In the genomic region with DNA sequence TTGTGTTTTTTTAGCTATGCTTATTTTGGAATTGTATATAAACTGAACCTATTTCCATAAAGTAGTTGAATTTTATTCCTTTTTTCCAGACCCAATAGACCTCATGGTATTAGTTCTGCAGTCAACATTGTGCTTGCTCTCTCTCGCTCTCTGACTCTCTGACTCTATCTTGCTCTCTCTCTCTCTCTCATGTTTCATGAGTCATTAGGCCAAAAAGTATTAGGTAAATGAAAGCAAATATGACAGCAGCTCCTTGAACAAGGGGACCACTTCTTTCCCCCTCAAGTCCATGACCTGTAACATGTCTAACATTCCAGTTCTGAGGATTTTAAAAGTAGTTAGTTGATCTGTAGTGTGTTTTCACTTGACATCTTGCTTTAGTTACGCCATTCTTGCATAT, we compare ENCODE assay signal across 31 cellular contexts. TPM values are rescaled to one million over a fixed set of nuclear protein-coding genes. Genes with fewer than 3 reads are reported as not detected.
"Had no signal": no experiment of that assay in that cellular context is flagged by ENCODE, and none has a peak within 500 bp of the region (broad histone marks: within the 10 kb centered on the region; RNA-seq: fewer than 3 reads in every experiment).

No MANE protein-coding gene starts in this region.

- H3K4me3 ChIP-seq: MG63, SK-N-MC had no signal

- H3K27ac ChIP-seq: brain microvascular endothelial cell, SK-N-MC, VCaP had no signal

- H3K27me3 ChIP-seq: brain microvascular endothelial cell, MG63 had no signal

- H3K4me3 Mint-ChIP-seq: activated CD4-positive, alpha-beta memory T cell treated with anti-CD3 and anti-CD28 coated beads, Interleukin-2, amount 10 ng/mL, durations not matched to agents 7 days and 5 days; activated CD4-positive, alpha-beta T cell treated with anti-CD3 and anti-CD28 coated beads for 36 hours; activated naive CD4-positive, alpha-beta T cell treated with anti-CD3 and anti-CD28 coated beads for 36 hours; activated naive CD8-positive, alpha-beta T cell; activated T-helper 17 cell treated with anti-CD3 and anti-CD28 coated beads, Interleukin-2, amount 50 U/mL, for 72 hours; T-cell had no signal

- H3K36me3 Mint-ChIP-seq: activated naive CD8-positive, alpha-beta T cell had no signal

- DNase-seq: activated CD4-positive, alpha-beta memory T cell treated with anti-CD3 and anti-CD28 coated beads, Interleukin-2, amount 10 ng/mL, durations not matched to agents 7 days and 5 days; activated CD4-positive, alpha-beta T cell treated with anti-CD3 and anti-CD28 coated beads for 36 hours; activated CD4-positive, alpha-beta T cell treated with anti-CD3 and anti-CD28 coated beads, Interleukin-2, amount 50 U/mL, for 1 hour; activated CD4-positive, CD25-positive, alpha-beta regulatory T cell; activated gamma-delta T cell; activated naive CD4-positive, alpha-beta T cell treated with anti-CD3 and anti-CD28 coated beads for 36 hours; activated T-cell treated with anti-CD3 and anti-CD28 coated beads for 4 hours; activated T-cell treated with anti-CD3 and anti-CD28 coated beads, Interleukin-2, amount 50 U/mL, for 48 hours; brain microvascular endothelial cell; caudate nucleus; MG63; MV-4-11; NCI-H1092 treated with DMSO at 0.1 percent for 48 hours; NCI-H1417 treated with DMSO at 0.1 percent for 48 hours; NCI-H1694; NCI-H2029 treated with DMSO at 0.1 percent for 48 hours; NCI-H510A treated with DMSO at 0.1 percent for 48 hours; NCI-H69; NK-92 treated with Interleukin-12 subunit alpha and Interleukin-12 subunit beta, amount 100 ng/mL, for 24 hours; OCI-M1; RPMI8226; T-cell; T-helper 2 cell; T1000 had no signal

- H3K27ac Mint-ChIP-seq: activated CD4-positive, alpha-beta memory T cell treated with anti-CD3 and anti-CD28 coated beads, Interleukin-2, amount 10 ng/mL, durations not matched to agents 7 days and 5 days; activated CD4-positive, alpha-beta T cell treated with anti-CD3 and anti-CD28 coated beads for 36 hours; activated naive CD4-positive, alpha-beta T cell treated with anti-CD3 and anti-CD28 coated beads for 36 hours; activated naive CD8-positive, alpha-beta T cell; activated T-helper 17 cell treated with anti-CD3 and anti-CD28 coated beads, Interleukin-2, amount 50 U/mL, for 72 hours; T-cell had no signal

- H3K4me1 Mint-ChIP-seq: activated CD4-positive, alpha-beta memory T cell treated with anti-CD3 and anti-CD28 coated beads, Interleukin-2, amount 10 ng/mL, durations not matched to agents 7 days and 5 days; activated CD4-positive, alpha-beta T cell treated with anti-CD3 and anti-CD28 coated beads for 36 hours; activated T-helper 17 cell treated with anti-CD3 and anti-CD28 coated beads, Interleukin-2, amount 50 U/mL, for 72 hours had no signal

- ATAC-seq: activated CD4-positive, alpha-beta T cell treated with anti-CD3 and anti-CD28 coated beads for 36 hours; activated T-helper 17 cell treated with anti-CD3 and anti-CD28 coated beads, Interleukin-2, amount 50 U/mL, for 72 hours; Panc1; Right ventricle myocardium inferior; T-cell had no signal

- H3K27me3 Mint-ChIP-seq: activated CD4-positive, alpha-beta memory T cell treated with anti-CD3 and anti-CD28 coated beads, Interleukin-2, amount 10 ng/mL, durations not matched to agents 7 days and 5 days; activated CD4-positive, alpha-beta T cell treated with anti-CD3 and anti-CD28 coated beads for 36 hours; activated naive CD8-positive, alpha-beta T cell; activated T-helper 17 cell treated with anti-CD3 and anti-CD28 coated beads, Interleukin-2, amount 50 U/mL, for 72 hours; T-cell had no signal

- H3K36me3 ChIP-seq: brain microvascular endothelial cell, MG63 had no signal

RNA-seq across cellular contexts. Expression of gene C12orf71, which starts 14.0 kb away (rescaled TPM):
- total RNA-seq: activated CD4-positive, alpha-beta memory T cell treated with anti-CD3 and anti-CD28 coated beads, Interleukin-2, amount 10 ng/mL, durations not matched to agents 7 days and 5 days; activated CD4-positive, alpha-beta T cell treated with anti-CD3 and anti-CD28 coated beads for 36 hours; activated CD8-positive, alpha-beta memory T cell treated with anti-CD3 and anti-CD28 coated beads for 36 hours; activated naive CD4-positive, alpha-beta T cell treated with anti-CD3 and anti-CD28 coated beads for 36 hours; activated T-helper 17 cell treated with anti-CD3 and anti-CD28 coated beads, Interleukin-2, amount 50 U/mL, for 72 hours; Right ventricle myocardium inferior; T-cell had no signal
